9 cellular contexts compared by ENCODE assay signal in the genomic region with DNA sequence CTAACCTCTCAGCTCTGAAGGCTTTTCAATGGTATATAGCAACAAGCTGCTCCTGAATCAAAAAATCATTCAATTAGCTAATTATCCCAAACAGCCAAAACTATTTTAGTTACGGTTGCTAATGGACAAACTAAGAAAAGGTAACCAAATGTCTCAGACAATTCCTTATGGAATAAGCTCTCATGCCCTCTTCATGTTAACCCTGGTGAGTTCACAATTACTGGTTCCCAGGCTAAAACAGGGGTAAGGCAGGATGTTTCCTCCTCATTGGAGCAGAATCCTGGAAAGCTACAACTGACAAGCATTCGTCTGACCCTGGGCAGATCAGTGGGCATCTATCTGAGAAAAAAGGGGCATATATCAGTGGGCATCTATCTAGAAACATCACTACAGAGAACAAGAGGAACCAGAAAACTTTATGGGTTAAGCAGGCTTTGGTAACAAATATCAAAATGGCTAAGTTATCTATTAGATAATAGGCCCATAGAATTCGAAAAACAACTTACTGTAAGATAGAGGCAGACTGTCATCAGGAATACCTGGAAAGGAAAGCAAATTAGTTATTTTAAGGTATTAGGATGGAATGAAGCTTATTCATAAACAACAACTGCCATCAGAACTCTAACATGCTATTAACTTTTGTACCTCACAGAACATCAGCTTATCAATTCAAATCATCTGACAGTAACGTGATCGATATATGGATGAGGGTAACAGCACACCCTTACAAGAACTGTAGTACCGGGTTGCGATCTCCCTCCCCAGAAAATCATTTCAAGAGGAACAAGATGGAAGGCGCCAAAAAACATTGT. TPM values are rescaled to one million over a fixed set of nuclear protein-coding genes. Genes with fewer than 3 reads are reported as not detected.
DNase-seq lines count a peak whose midpoint lies in the region; TF ChIP-seq lines count a peak whose summit lies in the region.
"Had no signal": no experiment of that assay in that cellular context is flagged by ENCODE, and none has a peak within 500 bp of the region (broad histone marks: within the 10 kb centered on the region; RNA-seq: fewer than 3 reads in every experiment).

No MANE protein-coding gene starts in this region.

- TF ChIP-seq CTCF in stomach (IDR thresholded peaks at IDR 0.05): no peak

- 5 to 9% (median 8%) methylated on average over 8 of the region's 8 CpGs for WGBS in stomach, 5 donors

- H3K9me3 Mint-ChIP-seq in T-helper 1 cell treated with Interleukin-12 subunit alpha and Interleukin-12 subunit beta and Interleukin-4 antibody, amounts not matched to agents 30 μg/mL and 1 μg/mL, for 36 hours: no peaks in the 10 kb centered on the region
- no peaks in the 10 kb centered on the region for H3K9me3 Mint-ChIP-seq in activated CD4-positive, alpha-beta memory T cell treated with anti-CD3 and anti-CD28 coated beads for 36 hours

- H3K27me3 ChIP-seq in iPS-18a (ENCODE audit: control insufficient read depth, insufficient read depth, low read length): no peaks in the 10 kb centered on the region
- H3K27me3 ChIP-seq in stomach: no peaks in the 10 kb centered on the region

- H3K9me3 ChIP-seq in iPS-18a (ENCODE audit: control insufficient read depth, low read depth, low read length) (no peaks in the 10 kb centered on the region), stomach (no peaks in the 10 kb centered on the region)

- no peaks in the 10 kb centered on the region for H3K27me3 Mint-ChIP-seq in T-helper 1 cell treated with Interleukin-12 subunit alpha and Interleukin-12 subunit beta and Interleukin-4 antibody, amounts not matched to agents 30 μg/mL and 1 μg/mL, for 36 hours (ENCODE audit: low read depth)
- peaks cover 3% of the 10 kb centered on the region for H3K27me3 Mint-ChIP-seq in activated CD4-positive, alpha-beta memory T cell treated with anti-CD3 and anti-CD28 coated beads for 36 hours

- H3K27ac Mint-ChIP-seq in T-helper 1 cell treated with Interleukin-12 subunit alpha and Interleukin-12 subunit beta and Interleukin-4 antibody, amounts not matched to agents 30 μg/mL and 1 μg/mL, for 36 hours: peak overlapping the region; percentile 95
- peak overlapping the region; percentile 94 for H3K27ac Mint-ChIP-seq in activated CD4-positive, alpha-beta memory T cell treated with anti-CD3 and anti-CD28 coated beads for 36 hours

- intact Hi-C loops in activated CD4-positive, alpha-beta memory T cell treated with anti-CD3 and anti-CD28 coated beads for 36 hours (cut with micrococcal nuclease): no loop called here
- intact Hi-C loops in stomach (cut with DNase I; ENCODE audit: low total_unique reads): loop anchor here (10.0 kb wide), 1 partner anchor 59 kb away; the partner anchor contains the start of gene TMEM223
- intact Hi-C loops in posterior vena cava (cut with DNase I): no loop called here

- H3K27ac ChIP-seq in iPS-18a (ENCODE audit: low read length): peak overlapping the region; percentile 95
- H3K27ac ChIP-seq in stomach: peak overlapping the region in 3 of 5 donors; percentile 79 to 89 (median 84)

- H3K4me3 Mint-ChIP-seq in T-helper 1 cell treated with Interleukin-12 subunit alpha and Interleukin-12 subunit beta and Interleukin-4 antibody, amounts not matched to agents 30 μg/mL and 1 μg/mL, for 36 hours: peak overlapping the region; percentile 97
- peak overlapping the region; percentile 95 for H3K4me3 Mint-ChIP-seq in activated CD4-positive, alpha-beta memory T cell treated with anti-CD3 and anti-CD28 coated beads for 36 hours

- peaks cover 49% of the 10 kb centered on the region for H3K4me1 Mint-ChIP-seq in T-helper 1 cell treated with Interleukin-12 subunit alpha and Interleukin-12 subunit beta and Interleukin-4 antibody, amounts not matched to agents 30 μg/mL and 1 μg/mL, for 36 hours (ENCODE audit: low read depth)
- peaks cover 46% of the 10 kb centered on the region for H3K4me1 Mint-ChIP-seq in activated CD4-positive, alpha-beta memory T cell treated with anti-CD3 and anti-CD28 coated beads for 36 hours (ENCODE audit: low read depth)

- peaks cover 38% of the 10 kb centered on the region for H3K36me3 ChIP-seq in iPS-18a (ENCODE audit: control insufficient read depth, low read depth, low read length)
- peaks cover 31 to 35% (median 32%) of the 10 kb centered on the region in 4 donors for H3K36me3 ChIP-seq in stomach

- no peak for TF ChIP-seq EP300 in stomach (IDR thresholded peaks at IDR 0.05)

- no peak for TF ChIP-seq POLR2A in stomach (IDR thresholded peaks at IDR 0.05)

- H3K36me3 Mint-ChIP-seq in T-helper 1 cell treated with Interleukin-12 subunit alpha and Interleukin-12 subunit beta and Interleukin-4 antibody, amounts not matched to agents 30 μg/mL and 1 μg/mL, for 36 hours (ENCODE audit: low read depth): peaks cover 40% of the 10 kb centered on the region
- peaks cover 57% of the 10 kb centered on the region for H3K36me3 Mint-ChIP-seq in activated CD4-positive, alpha-beta memory T cell treated with anti-CD3 and anti-CD28 coated beads for 36 hours

- POLR2A ChIA-PET in activated CD4-positive, alpha-beta memory T cell treated with anti-CD3 and anti-CD28 coated beads for 36 hours (lab: Charles Lee): interaction anchor here (0.6 to 9.9 kb wide), 20 partner anchors 11 to 263 kb away, joined by 3 to 443 read pairs (median 16); partner anchors contain the start of genes C11orf98, CSKMT, HNRNPUL2 and LBHD1

- DNase-seq in T-helper 1 cell (no peak), stomach (no peak), middle frontal gyrus (ENCODE audit: extremely low spot score, low spot score) (no peak), nucleus accumbens (lab: John Stamatoyannopoulos, UW) (no peak), posterior vena cava (ENCODE audit: low spot score) (no peak)
- DNase-seq in activated CD4-positive, alpha-beta memory T cell treated with anti-CD3 and anti-CD28 coated beads for 36 hours: no peak
- DNase-seq: NCI-H446 had no signal

- CTCF ChIA-PET in activated CD4-positive, alpha-beta memory T cell treated with anti-CD3 and anti-CD28 coated beads for 36 hours (lab: Charles Lee): interaction anchor here (1.3 to 6.0 kb wide), 4 partner anchors 13 to 67 kb away, joined by 3 to 56 read pairs (median 18); partner anchors contain the start of genes SLC3A2 and TMEM179B

- H3K4me1 ChIP-seq in iPS-18a (ENCODE audit: control insufficient read depth, low read depth, low read length): peaks cover 12% of the 10 kb centered on the region
- H3K4me1 ChIP-seq in stomach: peaks cover 29 to 62% (median 42%) of the 10 kb centered on the region in 4 donors

- H3K4me3 ChIP-seq in iPS-18a (ENCODE audit: low read length) (peak overlapping the region; percentile 83), stomach (peak overlapping the region; percentile 59 to 99 (median 82))

- H3K9ac ChIP-seq in iPS-18a (ENCODE audit: low read length): peak overlapping the region; percentile 98

RNA-seq across cellular contexts. Expression of gene WDR74, which starts 14.8 kb away (rescaled TPM):
- 10 to 100 TPM; 72.6 to 73.0 TPM for total RNA-seq in activated CD4-positive, alpha-beta memory T cell treated with anti-CD3 and anti-CD28 coated beads for 36 hours
- total RNA-seq in stomach (10 to 100 TPM; 27.7 to 57.6 (median 41.2) TPM), posterior vena cava (10 to 100 TPM; 38.5 to 45.6 TPM)
- polyA plus RNA-seq in stomach: 10 to 100 TPM; 47.2 to 67.9 (median 48.8) TPM

RNA-seq across cellular contexts. Expression of gene TEX54, which starts 21.6 kb away (rescaled TPM):
- under 1 TPM in 1 of 2 experiments, not detected in 1; 0.53 TPM for total RNA-seq in activated CD4-positive, alpha-beta memory T cell treated with anti-CD3 and anti-CD28 coated beads for 36 hours
- total RNA-seq in stomach (not detected), posterior vena cava (not detected)
- not detected for polyA plus RNA-seq in stomach

RNA-seq across cellular contexts. Expression of gene STX5, which starts 22.4 kb away (rescaled TPM):
- 10 to 100 TPM; 24.6 to 29.2 TPM for total RNA-seq in activated CD4-positive, alpha-beta memory T cell treated with anti-CD3 and anti-CD28 coated beads for 36 hours
- total RNA-seq in stomach (10 to 100 TPM in 4 of 5 donors, 1 to 10 TPM in 1; 8.2 to 48.1 (median 24.2) TPM), posterior vena cava (10 to 100 TPM; 32.8 to 34.0 TPM)
- 10 to 100 TPM; 21.7 to 44.6 (median 29.3) TPM for polyA plus RNA-seq in stomach

RNA-seq across cellular contexts. Expression of gene SLC3A2, which starts 26.5 kb away (rescaled TPM):
- 100 to 1,000 TPM; 309 to 314 TPM for total RNA-seq in activated CD4-positive, alpha-beta memory T cell treated with anti-CD3 and anti-CD28 coated beads for 36 hours
- total RNA-seq in stomach (100 to 1,000 TPM in 4 of 5 donors, 10 to 100 TPM in 1; 70.7 to 255 (median 141) TPM), posterior vena cava (100 to 1,000 TPM in 1 of 2 donors, 10 to 100 TPM in 1; 89.4 to 114 TPM)
- polyA plus RNA-seq in stomach: 100 to 1,000 TPM in 1 of 3 donors, 10 to 100 TPM in 2; 36.0 to 176 (median 51.6) TPM

RNA-seq across cellular contexts. Expression of gene NXF1, which starts 49.0 kb away (rescaled TPM):
- total RNA-seq in activated CD4-positive, alpha-beta memory T cell treated with anti-CD3 and anti-CD28 coated beads for 36 hours: 10 to 100 TPM; 70.8 to 83.6 TPM
- total RNA-seq in stomach (10 to 100 TPM; 30.7 to 83.5 (median 56.5) TPM), posterior vena cava (10 to 100 TPM; 53.0 to 58.1 TPM)
- polyA plus RNA-seq in stomach: 100 to 1,000 TPM in 1 of 3 donors, 10 to 100 TPM in 2; 23.5 to 138 (median 49.6) TPM
